22 cellular contexts compared by ENCODE assay signal in genomic region chr2:24162494-24162893, GRCh38. TPM values are rescaled to one million over a fixed set of nuclear protein-coding genes. Genes with fewer than 3 reads are reported as not detected.
DNase-seq lines count a peak whose midpoint lies in the region; ATAC-seq, FAIRE-seq and TF ChIP-seq lines count a peak whose summit lies in the region.
"Had no signal": no experiment of that assay in that cellular context is flagged by ENCODE, and none has a peak within 500 bp of the region (broad histone marks: within the 10 kb centered on the region; RNA-seq: fewer than 3 reads in every experiment).

No MANE protein-coding gene starts in this region.

- H3K27ac Mint-ChIP-seq in endodermal cell, result no peak overlapping the region
- H3K27ac Mint-ChIP-seq: B cell; CD4-positive, alpha-beta T cell; CD8-positive, alpha-beta T cell had no signal

- H3K36me3 ChIP-seq in HEK293 (ENCODE audit: control insufficient read depth in 2 of 2, insufficient read depth in 1 of 2, low read length in 2 of 2), result no peaks in the 10 kb centered on the region; a peak in 1 of 3 replicates
- H3K36me3 ChIP-seq in K562 (ENCODE audit: control insufficient read depth, insufficient read depth, low read length), result no peaks in the 10 kb centered on the region
- H3K36me3 ChIP-seq in endodermal cell (ENCODE audit: control insufficient read depth, insufficient read depth, low read length), result no peaks in the 10 kb centered on the region
- peaks cover 0 to 2% of the 10 kb centered on the region in 2 donors for H3K36me3 ChIP-seq in kidney (ENCODE audit: control insufficient read depth in 1 of 2, insufficient read depth in 2 of 2, low read length in 2 of 2)

- no peak overlapping the region for H3K4me2 ChIP-seq in K562 (ENCODE audit: insufficient read depth, low read length)

- intact Hi-C loops in K562 (cut with micrococcal nuclease) (no loop called here), kidney (cut with DNase I) (no loop called here)

- peaks cover 17% of the 10 kb centered on the region for H3K36me3 Mint-ChIP-seq in endodermal cell (ENCODE audit: low read depth)

- H3K9me1 ChIP-seq in K562 (ENCODE audit: control insufficient read depth, insufficient read depth, low read length), result no peaks in the 10 kb centered on the region

- no peak for ATAC-seq in K562
- ATAC-seq: CD8-positive, alpha-beta T cell had no signal

- H3K9ac ChIP-seq in K562 (ENCODE audit: insufficient read depth in 1 of 2, low read depth in 2 of 2, low read length in 2 of 2) (no peak overlapping the region), endodermal cell (ENCODE audit: extremely low read depth, low read length, poor library complexity, severe bottlenecking) (no peak overlapping the region), kidney (ENCODE audit: low read length in 2 of 2) (no peak overlapping the region)
- H3K9ac ChIP-seq: BLaER1 treated with 17β-estradiol and CSF1 and Interleukin-3, amounts not matched to agents 10 nM and 100 nM had no signal

- TF ChIP-seq CTCF in HEK293 (tag by site-specific recombination; IDR thresholded peaks at IDR 0.05) (no peak), K562 (IDR thresholded peaks at IDR 0.05 in 2 of 3, conservative IDR thresholded peaks at IDR 0.05 in 1 of 3; ENCODE audit: insufficient read depth in 2 of 3, low read depth in 1 of 3, low read length in 3 of 3) (no peak), endodermal cell (conservative IDR thresholded peaks at IDR 0.05) (no peak), kidney (IDR thresholded peaks at IDR 0.05; ENCODE audit: borderline replicate concordance, extremely low read depth, insufficient read depth) (no peak)

- BruUV-seq in K562 (replicated peaks; lab: Mats Ljungman, UMichigan), result no TSS peak

- WGBS in K562 (ENCODE audit: insufficient coverage, low coverage, missing lambda C conversion rate), result 82% methylated on average over 1 of the region's 1 CpG
- 80 to 91% methylated on average over 1 of the region's 1 CpG for WGBS in endodermal cell (ENCODE audit: insufficient coverage in 1 of 2, insufficient read length in 1 of 2), 2 experiments

- no peak for TF ChIP-seq EP300 in K562 (IDR thresholded peaks at IDR 0.05; ENCODE audit: low read length)

- H3K4me3 ChIP-seq in HEK293 (ENCODE audit: low read depth, low read length) (no peak overlapping the region), K562 (no peak overlapping the region), endodermal cell (ENCODE audit: low read length) (peak overlapping the region; percentile 16), kidney (ENCODE audit: low read length in 2 of 2) (no peak overlapping the region)
- H3K4me3 ChIP-seq: BLaER1 treated with 17β-estradiol and CSF1 and Interleukin-3, amounts not matched to agents 10 nM and 100 nM had no signal

- in situ Hi-C loops in K562 (cut with MboI), result no loop called here

- H3K9me3 ChIP-seq in HEK293 (ENCODE audit: control insufficient read depth, insufficient read depth, low read depth, low read length) (no peaks in the 10 kb centered on the region), K562 (replicated peaks; ENCODE audit: control insufficient read depth, insufficient read depth, low read depth, low read length) (no peaks in the 10 kb centered on the region), endodermal cell (ENCODE audit: control insufficient read depth, low read length) (peaks cover 23% of the 10 kb centered on the region), kidney (ENCODE audit: control insufficient read depth in 1 of 2, low read length in 2 of 2) (no peaks in the 10 kb centered on the region)
- H3K9me3 ChIP-seq: Caco-2 had no signal

- no peak for TF ChIP-seq RAD21 in K562 (CRISPR knock-in tag; conservative IDR thresholded peaks at IDR 0.05 in 1 of 2, IDR thresholded peaks at IDR 0.05 in 1 of 2)

- TF ChIP-seq POLR2A in K562 (conservative IDR thresholded peaks at IDR 0.05), result no peak

- no peaks in the 10 kb centered on the region for H4K20me1 ChIP-seq in K562 (replicated peaks; ENCODE audit: control insufficient read depth, insufficient read depth, low read length)
- H4K20me1 ChIP-seq: BLaER1 treated with 17β-estradiol and CSF1 and Interleukin-3, amounts not matched to agents 10 nM and 100 nM had no signal

- POLR2A ChIA-PET in HEK293 (lab: Yijun Ruan, JAX) (no interaction called here), K562 (lab: Yijun Ruan, JAX) (interaction anchor here (0.7 kb wide), 1 partner anchor 78 kb away, joined by 3 read pairs; no protein-coding TSS in a partner anchor)

- FAIRE-seq in K562 (lab: Jason Lieb, UNC), result no peak
- FAIRE-seq in kidney (lab: Jason Lieb, UNC), result no peak
- FAIRE-seq: A204.1, D721Med, G401.6, GM12891, GM19239 had no signal

- DNase-seq in K562 (ENCODE audit: extremely low read depth in 1 of 4, low spot score in 3 of 4), result no peak
- DNase-seq in endodermal cell, result no peak
- no peak for DNase-seq in kidney
- DNase-seq in activated T-cell treated with anti-CD3 and anti-CD28 coated beads for 4 hours, result no peak
- DNase-seq in KG1 (lab: John Stamatoyannopoulos, UW), result no peak
- DNase-seq: 8988T; AML-193; Caco-2; Calu3; CD4-positive, alpha-beta T cell; CD8-positive, alpha-beta T cell; DMS79 treated with DMSO at 0.1 percent for 48 hours had no signal

- peaks cover 10% of the 10 kb centered on the region for H3K27me3 Mint-ChIP-seq in endodermal cell (ENCODE audit: insufficient read depth)
- H3K27me3 Mint-ChIP-seq: B cell; CD4-positive, alpha-beta T cell had no signal

- H3K4me1 Mint-ChIP-seq in endodermal cell, result no peaks in the 10 kb centered on the region

- CTCF ChIA-PET in HEK293 (lab: Yijun Ruan, JAX) (interaction anchor here (0.9 to 1.0 kb wide), 2 partner anchors 56 to 78 kb away, joined by 3 to 4 read pairs; partner anchors contain the start of gene TP53I3), K562 (lab: Yijun Ruan, JAX; ENCODE audit: low intra/inter-chr PET ratio) (interaction anchor here (0.9 kb wide), 1 partner anchor 141 kb away, joined by 3 read pairs; no protein-coding TSS in a partner anchor)

- H3K27ac ChIP-seq in HEK293 (ENCODE audit: extremely low read depth, low read depth, low read length) (no peak overlapping the region), K562 (ENCODE audit: extremely low read depth, low read depth, low read length) (no peak overlapping the region), endodermal cell (ENCODE audit: low read depth, low read length) (no peak overlapping the region), kidney (ENCODE audit: low read depth in 2 of 2, low read length in 2 of 2) (no peak overlapping the region)
- H3K27ac ChIP-seq: BLaER1 treated with 17β-estradiol and CSF1 and Interleukin-3, amounts not matched to agents 10 nM and 100 nM; C4-2B had no signal

- no peaks in the 10 kb centered on the region for H3K79me2 ChIP-seq in K562 (ENCODE audit: control insufficient read depth, insufficient read depth, low read length)

- H3K4me1 ChIP-seq in HEK293 (ENCODE audit: control insufficient read depth, insufficient read depth, low read length) (no peaks in the 10 kb centered on the region), K562 (replicated peaks in 1 of 2; ENCODE audit: control insufficient read depth in 2 of 2, insufficient read depth in 2 of 2, low read length in 2 of 2) (peaks cover 0 to 4% of the 10 kb centered on the region in 2 experiments; a peak in 1 of 5 replicates), endodermal cell (ENCODE audit: control insufficient read depth, insufficient read depth, low read length) (no peaks in the 10 kb centered on the region), kidney (ENCODE audit: control insufficient read depth in 1 of 2, insufficient read depth in 1 of 2, low read depth in 1 of 2, low read length in 2 of 2) (no peaks in the 10 kb centered on the region)
- H3K4me1 ChIP-seq: Caco-2 had no signal

- H3K27me3 ChIP-seq in K562 (ENCODE audit: control insufficient read depth in 2 of 2, insufficient read depth in 2 of 2, low read length in 2 of 2), result peaks cover 0 to 7% of the 10 kb centered on the region in 2 experiments; a peak in 1 of 5 replicates
- H3K27me3 ChIP-seq in endodermal cell (ENCODE audit: control insufficient read depth, insufficient read depth, low read length, poor library complexity, severe bottlenecking), result peaks cover 6% of the 10 kb centered on the region
- H3K27me3 ChIP-seq: BLaER1 treated with 17β-estradiol and CSF1 and Interleukin-3, amounts not matched to agents 10 nM and 100 nM had no signal

- H2AFZ ChIP-seq in K562 (ENCODE audit: low read depth, low read length), result no peak overlapping the region

- H3K4me3 Mint-ChIP-seq in endodermal cell, result no peak overlapping the region
- H3K4me3 Mint-ChIP-seq: B cell; CD4-positive, alpha-beta T cell; CD8-positive, alpha-beta T cell had no signal

- H3K9me3 Mint-ChIP-seq in endodermal cell, result peaks cover 19% of the 10 kb centered on the region
- H3K9me3 Mint-ChIP-seq: CD4-positive, alpha-beta T cell had no signal

RNA-seq across cellular contexts. Expression of gene FAM228A, which starts 12.4 kb away (rescaled TPM):
- not detected in 2 replicates for total RNA-seq in K562 (2011; cell fraction: chromatin; rRNA removed; ENCODE audit: low replicate concordance)
- total RNA-seq in K562 (2011; cell fraction: nucleolus; rRNA removed), result not detected in 2 replicates
- total RNA-seq in K562 (2011; cell fraction: nucleoplasm; rRNA removed), result 0.31 TPM in 1 of 2 replicates, not detected in the other
- not detected in 2 replicates for total RNA-seq in K562 (2014; rRNA removed)
- total RNA-seq in K562 (2014; rRNA removed; fragmentation: Illumina TruSeq; extraction: Trizol), result not detected in 2 replicates
- not detected in 2 replicates for total RNA-seq in K562 (2015; rRNA removed; fragmentation: Illumina TruSeq; extraction: Trizol)
- not detected in 2 replicates for total RNA-seq in K562 (2021)
- not detected in 2 replicates for polyA plus RNA-seq in K562 (2011; rRNA removed)
- polyA plus RNA-seq in K562 (2011; cell fraction: cytosol; rRNA removed), result not detected in 2 replicates
- not detected in 2 replicates for polyA plus RNA-seq in K562 (2011; cell fraction: nucleus; rRNA removed)
- polyA plus RNA-seq in K562 (2012), result 0.07 TPM in 1 of 2 replicates, not detected in the other
- polyA plus RNA-seq in K562 (2014; fragmentation: Illumina TruSeq; extraction: Trizol), result not detected in 2 replicates
- polyA plus RNA-seq in K562 (2014; fragmentation: Nextera tagmentation; extraction: Ambion mirVana), result not detected
- polyA plus RNA-seq in K562 (2014; rRNA removed), result not detected in 2 replicates
- not detected in 2 replicates for polyA minus RNA-seq in K562 (2011; rRNA and poly(A)+ RNA removed)
- polyA minus RNA-seq in K562 (2011; cell fraction: cytosol; rRNA and poly(A)+ RNA removed), result not detected in 2 replicates
- polyA minus RNA-seq in K562 (2011; cell fraction: nucleus; rRNA and poly(A)+ RNA removed), result not detected in 2 replicates
- under 1 TPM in 1 of 2 donors, not detected in 1; 0.53 TPM for total RNA-seq in endodermal cell
- polyA plus RNA-seq in endodermal cell (2013, experiment 1 of 2), result 0.50 TPM
- 0.29 TPM for polyA plus RNA-seq in endodermal cell (2013, experiment 2 of 2)
- 0.76 TPM for total RNA-seq in kidney
- polyA plus RNA-seq in kidney (ENCODE audit: insufficient read depth, low read depth, low replicate concordance), result 0.39 TPM
- total RNA-seq: A673; B cell; Caco-2; Calu3; CD8-positive, alpha-beta T cell had no signal

RNA-seq across cellular contexts. Expression of gene FAM228B, which starts 39.2 kb away (rescaled TPM):
- 5.1 and 10.9 TPM in 2 replicates for total RNA-seq in K562 (2011; cell fraction: chromatin; rRNA removed; ENCODE audit: low replicate concordance)
- 6.2 and 9.7 TPM in 2 replicates for total RNA-seq in K562 (2011; cell fraction: nucleolus; rRNA removed)
- total RNA-seq in K562 (2011; cell fraction: nucleoplasm; rRNA removed), result 6.1 and 7.9 TPM in 2 replicates
- total RNA-seq in K562 (2014; rRNA removed) (1.9 and 2.0 TPM in 2 replicates), K562 (2014; rRNA removed; fragmentation: Illumina TruSeq; extraction: Trizol) (2.7 and 3.7 TPM in 2 replicates), K562 (2015; rRNA removed; fragmentation: Illumina TruSeq; extraction: Trizol) (3.6 and 3.7 TPM in 2 replicates), K562 (2021) (1.9 and 2.1 TPM in 2 replicates), endodermal cell (10 to 100 TPM; 13.2 to 14.6 TPM), kidney (35.2 TPM)
- polyA plus RNA-seq in K562 (2011; rRNA removed) (3.5 and 4.1 TPM in 2 replicates), K562 (2014; fragmentation: Illumina TruSeq; extraction: Trizol) (2.0 and 2.6 TPM in 2 replicates), K562 (2014; fragmentation: Nextera tagmentation; extraction: Ambion mirVana) (1 to 10 TPM; 1.1 to 1.3 TPM), K562 (2014; rRNA removed) (1.4 and 3.0 TPM in 2 replicates), kidney (ENCODE audit: insufficient read depth, low read depth, low replicate concordance) (23.2 TPM)
- polyA plus RNA-seq in K562 (2011; cell fraction: cytosol; rRNA removed), result 0.78 and 0.97 TPM in 2 replicates
- 3.2 and 6.5 TPM in 2 replicates for polyA plus RNA-seq in K562 (2011; cell fraction: nucleus; rRNA removed)
- polyA plus RNA-seq in K562 (2012), result 3.2 and 12.5 TPM in 2 replicates
- polyA minus RNA-seq in K562 (2011; rRNA and poly(A)+ RNA removed), result 3.6 and 7.8 TPM in 2 replicates
- polyA minus RNA-seq in K562 (2011; cell fraction: cytosol; rRNA and poly(A)+ RNA removed), result 0.82 and 1.7 TPM in 2 replicates
- polyA minus RNA-seq in K562 (2011; cell fraction: nucleus; rRNA and poly(A)+ RNA removed), result 5.7 and 10.3 TPM in 2 replicates
- 12.7 TPM for polyA plus RNA-seq in endodermal cell (2013, experiment 1 of 2)
- polyA plus RNA-seq in endodermal cell (2013, experiment 2 of 2), result 13.3 TPM

RNA-seq across cellular contexts. Expression of gene PFN4, which starts 39.4 kb away (rescaled TPM):
- total RNA-seq in K562 (2011; cell fraction: chromatin; rRNA removed; ENCODE audit: low replicate concordance), result 0.39 TPM in 1 of 2 replicates, not detected in the other
- total RNA-seq in K562 (2011; cell fraction: nucleolus; rRNA removed), result not detected in 2 replicates
- not detected in 2 replicates for total RNA-seq in K562 (2011; cell fraction: nucleoplasm; rRNA removed)
- total RNA-seq in K562 (2014; rRNA removed) (0.45 and 0.65 TPM in 2 replicates), K562 (2014; rRNA removed; fragmentation: Illumina TruSeq; extraction: Trizol) (0.51 and 0.73 TPM in 2 replicates), K562 (2015; rRNA removed; fragmentation: Illumina TruSeq; extraction: Trizol) (0.41 and 0.54 TPM in 2 replicates), K562 (2021) (0.16 and 0.56 TPM in 2 replicates), endodermal cell (under 1 TPM in 1 of 2 donors, not detected in 1; 0.73 TPM), kidney (0.79 TPM)
- polyA plus RNA-seq in K562 (2011; rRNA removed) (0.26 TPM in 1 of 2 replicates, not detected in the other), K562 (2014; fragmentation: Illumina TruSeq; extraction: Trizol) (0.31 TPM in 1 of 2 replicates, not detected in the other), K562 (2014; fragmentation: Nextera tagmentation; extraction: Ambion mirVana) (under 1 TPM; 0.07 to 0.15 TPM), K562 (2014; rRNA removed) (not detected in 2 replicates), kidney (ENCODE audit: insufficient read depth, low read depth, low replicate concordance) (2.1 TPM)
- 0.18 TPM in 1 of 2 replicates, not detected in the other for polyA plus RNA-seq in K562 (2011; cell fraction: cytosol; rRNA removed)
- 0.24 and 0.37 TPM in 2 replicates for polyA plus RNA-seq in K562 (2011; cell fraction: nucleus; rRNA removed)
- 0.42 and 0.46 TPM in 2 replicates for polyA plus RNA-seq in K562 (2012)
- not detected in 2 replicates for polyA minus RNA-seq in K562 (2011; rRNA and poly(A)+ RNA removed)
- not detected in 2 replicates for polyA minus RNA-seq in K562 (2011; cell fraction: cytosol; rRNA and poly(A)+ RNA removed)
- polyA minus RNA-seq in K562 (2011; cell fraction: nucleus; rRNA and poly(A)+ RNA removed), result 1.00 and 1.6 TPM in 2 replicates
- polyA plus RNA-seq in endodermal cell (2013, experiment 1 of 2), result 0.57 TPM
- 0.33 TPM for polyA plus RNA-seq in endodermal cell (2013, experiment 2 of 2)
- total RNA-seq: A673; CD4-positive, alpha-beta T cell; CD8-positive, alpha-beta T cell had no signal

Comparison
In these comparisons a context has a peak if more than half of its experiments do, and no peak if none do; other contexts are left out.
1. Of the 44 proteins assayed by ChIP-seq in both K562 and HEK293: peak only in K562: none; only in HEK293: none; in both: ZNF146; in neither: 43.